In genomic region chr17:28702752-28703150, GRCh38 we compare ENCODE assay signal across 28 cellular contexts. TPM values are rescaled to one million over a fixed set of nuclear protein-coding genes. Genes with fewer than 3 reads are reported as not detected.
DNase-seq lines count a peak whose midpoint lies in the region; ATAC-seq and TF ChIP-seq lines count a peak whose summit lies in the region.
"Had no signal": no experiment of that assay in that cellular context is flagged by ENCODE, and none has a peak within 500 bp of the region (broad histone marks: within the 10 kb centered on the region; RNA-seq: fewer than 3 reads in every experiment).

No MANE protein-coding gene starts in this region.

- H3K4me1 ChIP-seq in GM23338 (ENCODE audit: insufficient read depth) = peaks cover 8% of the 10 kb centered on the region; the same call in 1 of the 2 replicates
- H3K4me1 ChIP-seq in smooth muscle cell (ENCODE audit: low read depth) = peaks cover 10% of the 10 kb centered on the region
- H3K4me1 ChIP-seq: heart left ventricle, lower lobe of right lung, parathyroid adenoma, right atrium auricular region, SJSA1, spleen had no signal

- peaks cover 6% of the 10 kb centered on the region for H4K20me1 ChIP-seq in GM23338 (replicated peaks; ENCODE audit: insufficient read depth)
- no peaks in the 10 kb centered on the region for H4K20me1 ChIP-seq in smooth muscle cell (ENCODE audit: low read depth)

- peak; percentile 52 for DNase-seq in activated CD4-positive, alpha-beta T cell treated with anti-CD3 and anti-CD28 coated beads, Interleukin-2, amount 10 ng/mL, durations not matched to agents 24 days and 14 days
- no peak for DNase-seq in activated CD4-positive, alpha-beta T cell treated with anti-CD3 and anti-CD28 coated beads, Interleukin-2, amount 50 U/mL, for 4 hours
- DNase-seq in GM23338 (ENCODE audit: low spot score) = no peak
- DNase-seq in astrocyte of the hippocampus (ENCODE audit: low read depth, low spot score) = peak; percentile 14
- DNase-seq in islet precursor cell = peak; percentile 55
- no peak for DNase-seq in smooth muscle cell (lab: John Stamatoyannopoulos, UW; ENCODE audit: unreplicated experiment)
- DNase-seq in dedifferentiated amniotic fluid mesenchymal stem cell (ENCODE audit: extremely low spot score) = no peak
- no peak for DNase-seq in NCI-H2107 treated with DMSO at 0.1 percent for 48 hours (lab: John Stamatoyannopoulos, UW; ENCODE audit: unreplicated experiment)
- DNase-seq: activated T-cell treated with anti-CD3 and anti-CD28 coated beads, Interleukin-2, amount 50 U/mL, for 72 hours; AML-193; CD4-positive, alpha-beta T cell; cerebellar nuclear complex; DMS 273 treated with DMSO at 0.1 percent for 48 hours; effector CD4-positive, alpha-beta T cell; foreskin fibroblast; GM23248; heart left ventricle; lower lobe of right lung; mucosa of descending colon; NCI-H1105 treated with DMSO at 0.1 percent for 48 hours; spleen; T-cell; trophoblast cell had no signal

- peak overlapping the region; percentile 62 for H3K27ac Mint-ChIP-seq in activated CD4-positive, alpha-beta T cell treated with anti-CD3 and anti-CD28 coated beads, Interleukin-2, amount 10 ng/mL, durations not matched to agents 24 days and 14 days
- peak overlapping the region; percentile 77 for H3K27ac Mint-ChIP-seq in GM23338
- H3K27ac Mint-ChIP-seq: activated naive CD8-positive, alpha-beta T cell; activated T-cell treated with anti-CD3 and anti-CD28 coated beads, Interleukin-2, amount 50 U/mL, for 72 hours; CD4-positive, alpha-beta T cell; T-cell had no signal

- no peaks in the 10 kb centered on the region for H3K9me3 Mint-ChIP-seq in activated CD4-positive, alpha-beta T cell treated with anti-CD3 and anti-CD28 coated beads, Interleukin-2, amount 10 ng/mL, durations not matched to agents 24 days and 14 days
- H3K9me3 Mint-ChIP-seq in GM23338 = no peaks in the 10 kb centered on the region; the same call in 2 of the 3 replicates
- H3K9me3 Mint-ChIP-seq: activated T-cell treated with anti-CD3 and anti-CD28 coated beads, Interleukin-2, amount 50 U/mL, for 72 hours; CD4-positive, alpha-beta T cell; natural killer cell treated with Interleukin-12 subunit alpha and Interleukin-12 subunit beta and Interleukin-15 and Interleukin-18, amount 100 ng/mL, for 72 hours; T-cell had no signal

- H3K79me2 ChIP-seq in GM23338 (replicated peaks; ENCODE audit: insufficient read depth) = no peaks in the 10 kb centered on the region
- no peaks in the 10 kb centered on the region for H3K79me2 ChIP-seq in smooth muscle cell (ENCODE audit: low read depth)
- H3K79me2 ChIP-seq: parathyroid adenoma had no signal

- H3F3A ChIP-seq in GM23338 (replicated peaks; ENCODE audit: low read depth) (peaks cover 18% of the 10 kb centered on the region), smooth muscle cell (ENCODE audit: low read depth) (no peaks in the 10 kb centered on the region)

- no peaks in the 10 kb centered on the region for H3K27me3 ChIP-seq in GM23338 (ENCODE audit: insufficient read depth)
- H3K27me3 ChIP-seq in smooth muscle cell (ENCODE audit: low read depth) = no peaks in the 10 kb centered on the region
- H3K27me3 ChIP-seq: heart left ventricle, right atrium auricular region, SJSA1, spleen had no signal

- peaks cover 55% of the 10 kb centered on the region for H3K36me3 Mint-ChIP-seq in activated CD4-positive, alpha-beta T cell treated with anti-CD3 and anti-CD28 coated beads, Interleukin-2, amount 10 ng/mL, durations not matched to agents 24 days and 14 days (ENCODE audit: low read depth)
- peaks cover 68% of the 10 kb centered on the region for H3K36me3 Mint-ChIP-seq in GM23338 (ENCODE audit: low read depth)
- H3K36me3 Mint-ChIP-seq: activated naive CD8-positive, alpha-beta T cell had no signal

- H2AFZ ChIP-seq in GM23338 = no peak overlapping the region
- H2AFZ ChIP-seq in smooth muscle cell (ENCODE audit: low read depth) = no peak overlapping the region
- H2AFZ ChIP-seq: GM23248, parathyroid adenoma had no signal

- no peak for ATAC-seq in GM23338
- ATAC-seq: activated T-cell treated with anti-CD3 and anti-CD28 coated beads, Interleukin-2, amount 50 U/mL, for 72 hours; heart left ventricle; lower lobe of right lung; mucosa of descending colon; natural killer cell treated with Interleukin-12 subunit alpha and Interleukin-12 subunit beta and Interleukin-15 and Interleukin-18, amount 100 ng/mL, for 72 hours; T-cell had no signal

- no peaks in the 10 kb centered on the region for H3K27me3 Mint-ChIP-seq in activated CD4-positive, alpha-beta T cell treated with anti-CD3 and anti-CD28 coated beads, Interleukin-2, amount 10 ng/mL, durations not matched to agents 24 days and 14 days
- peaks cover 24% of the 10 kb centered on the region for H3K27me3 Mint-ChIP-seq in GM23338 (ENCODE audit: insufficient read depth, low read depth, poor library complexity)
- H3K27me3 Mint-ChIP-seq: activated naive CD8-positive, alpha-beta T cell; CD4-positive, alpha-beta T cell; natural killer cell treated with Interleukin-12 subunit alpha and Interleukin-12 subunit beta and Interleukin-15 and Interleukin-18, amount 100 ng/mL, for 72 hours; T-cell had no signal

- H3K9me3 ChIP-seq in smooth muscle cell (replicated peaks; ENCODE audit: low read depth) = no peaks in the 10 kb centered on the region
- H3K9me3 ChIP-seq: heart left ventricle, lower lobe of right lung, mucosa of descending colon, right atrium auricular region, SJSA1, spleen had no signal

- H3K27ac ChIP-seq in GM23338 (ENCODE audit: low read depth) (no peak overlapping the region), smooth muscle cell (ENCODE audit: low read depth) (no peak overlapping the region)
- H3K27ac ChIP-seq: GM23248, heart left ventricle, lower lobe of right lung, parathyroid adenoma, right atrium auricular region, SJSA1, spleen had no signal

- H3K9ac ChIP-seq in smooth muscle cell (ENCODE audit: low read depth) = no peak overlapping the region
- H3K9ac ChIP-seq: GM23248, parathyroid adenoma had no signal

- H3K4me2 ChIP-seq in GM23338 = no peak overlapping the region
- no peak overlapping the region for H3K4me2 ChIP-seq in smooth muscle cell

- TF ChIP-seq CTCF in GM23338 (conservative IDR thresholded peaks at IDR 0.05; ENCODE audit: low read depth in 2 of 2) = no peak
- no peak for TF ChIP-seq CTCF in smooth muscle cell (IDR thresholded peaks at IDR 0.05; ENCODE audit: borderline replicate concordance, insufficient read depth, poor library complexity, severe bottlenecking)

- intact Hi-C loops in activated CD4-positive, alpha-beta T cell treated with anti-CD3 and anti-CD28 coated beads, Interleukin-2, amount 10 ng/mL, durations not matched to agents 24 days and 14 days (cut with micrococcal nuclease) = no loop called here

- H3K4me1 Mint-ChIP-seq in activated CD4-positive, alpha-beta T cell treated with anti-CD3 and anti-CD28 coated beads, Interleukin-2, amount 10 ng/mL, durations not matched to agents 24 days and 14 days = peaks cover 7% of the 10 kb centered on the region
- H3K4me1 Mint-ChIP-seq in GM23338 = peaks cover 41% of the 10 kb centered on the region

- no peaks in the 10 kb centered on the region for H3K9me2 ChIP-seq in GM23338 (ENCODE audit: insufficient read depth)

- H3K4me3 Mint-ChIP-seq in activated CD4-positive, alpha-beta T cell treated with anti-CD3 and anti-CD28 coated beads, Interleukin-2, amount 10 ng/mL, durations not matched to agents 24 days and 14 days = no peak overlapping the region
- H3K4me3 Mint-ChIP-seq in GM23338 = no peak overlapping the region; the same call in 2 of the 3 replicates
- H3K4me3 Mint-ChIP-seq: activated naive CD8-positive, alpha-beta T cell; activated T-cell treated with anti-CD3 and anti-CD28 coated beads, Interleukin-2, amount 50 U/mL, for 72 hours; CD4-positive, alpha-beta T cell; natural killer cell treated with Interleukin-12 subunit alpha and Interleukin-12 subunit beta and Interleukin-15 and Interleukin-18, amount 100 ng/mL, for 72 hours; T-cell had no signal

- H3K36me3 ChIP-seq in GM23338 (ENCODE audit: insufficient read depth) (peaks cover 17% of the 10 kb centered on the region), smooth muscle cell (ENCODE audit: low read depth) (peaks cover under 1% of the 10 kb centered on the region)

- 85% methylated on average over 3 of the region's 3 CpGs for WGBS in smooth muscle cell (ENCODE audit: low lambda C conversion rate)

- H3K4me3 ChIP-seq in GM23338 = no peak overlapping the region
- no peak overlapping the region for H3K4me3 ChIP-seq in smooth muscle cell
- H3K4me3 ChIP-seq: GM23248, heart left ventricle, lower lobe of right lung, mucosa of descending colon, right atrium auricular region, SJSA1, spleen had no signal

RNA-seq across cellular contexts. Expression of gene PROCA1, which starts 8.9 kb away (rescaled TPM):
- total RNA-seq in activated CD4-positive, alpha-beta T cell treated with anti-CD3 and anti-CD28 coated beads, Interleukin-2, amount 10 ng/mL, durations not matched to agents 24 days and 14 days = 6.0 TPM in 2 replicates
- total RNA-seq in GM23338 (2014; rRNA removed; shearing (Covaris generic)) = 10.0 and 11.3 TPM in 2 replicates
- polyA plus RNA-seq in GM23338 (2016; fragmentation: Nextera tagmentation; extraction: Ambion mirVana) (14.4 and 14.9 TPM in 2 replicates), smooth muscle cell (1.8 and 3.0 TPM in 2 replicates)
- 1.9 and 3.0 TPM in 2 replicates for total RNA-seq in smooth muscle cell

RNA-seq across cellular contexts. Expression of gene RAB34, which starts 14.9 kb away (rescaled TPM):
- total RNA-seq in activated CD4-positive, alpha-beta T cell treated with anti-CD3 and anti-CD28 coated beads, Interleukin-2, amount 10 ng/mL, durations not matched to agents 24 days and 14 days = 19.2 and 20.6 TPM in 2 replicates
- total RNA-seq in GM23338 (2014; rRNA removed; shearing (Covaris generic)) = 381 and 394 TPM in 2 replicates
- polyA plus RNA-seq in GM23338 (2016; fragmentation: Nextera tagmentation; extraction: Ambion mirVana) (174 and 184 TPM in 2 replicates), smooth muscle cell (256 and 289 TPM in 2 replicates)
- 141 and 208 TPM in 2 replicates for total RNA-seq in smooth muscle cell

RNA-seq across cellular contexts. Expression of gene RPL23A, which starts 17.0 kb away (rescaled TPM):
- total RNA-seq in activated CD4-positive, alpha-beta T cell treated with anti-CD3 and anti-CD28 coated beads, Interleukin-2, amount 10 ng/mL, durations not matched to agents 24 days and 14 days = 1,588 and 1,610 TPM in 2 replicates
- 592 and 656 TPM in 2 replicates for total RNA-seq in GM23338 (2014; rRNA removed; shearing (Covaris generic))
- 1,994 and 2,198 TPM in 2 replicates for polyA plus RNA-seq in GM23338 (2016; fragmentation: Nextera tagmentation; extraction: Ambion mirVana)
- total RNA-seq in smooth muscle cell = 626 and 629 TPM in 2 replicates
- 1,149 and 1,234 TPM in 2 replicates for polyA plus RNA-seq in smooth muscle cell

RNA-seq across cellular contexts. Expression of gene TLCD1, which starts 23.3 kb away (rescaled TPM):
- total RNA-seq in activated CD4-positive, alpha-beta T cell treated with anti-CD3 and anti-CD28 coated beads, Interleukin-2, amount 10 ng/mL, durations not matched to agents 24 days and 14 days = 12.5 and 16.8 TPM in 2 replicates
- 16.9 and 26.5 TPM in 2 replicates for total RNA-seq in GM23338 (2014; rRNA removed; shearing (Covaris generic))
- polyA plus RNA-seq in GM23338 (2016; fragmentation: Nextera tagmentation; extraction: Ambion mirVana) = 47.0 and 47.7 TPM in 2 replicates
- 14.7 and 21.9 TPM in 2 replicates for total RNA-seq in smooth muscle cell
- polyA plus RNA-seq in smooth muscle cell = 11.2 and 15.6 TPM in 2 replicates

RNA-seq across cellular contexts. Expression of gene NEK8, which starts 25.8 kb away (rescaled TPM):
- total RNA-seq in activated CD4-positive, alpha-beta T cell treated with anti-CD3 and anti-CD28 coated beads, Interleukin-2, amount 10 ng/mL, durations not matched to agents 24 days and 14 days = 5.5 and 6.1 TPM in 2 replicates
- 13.2 and 14.9 TPM in 2 replicates for total RNA-seq in GM23338 (2014; rRNA removed; shearing (Covaris generic))
- polyA plus RNA-seq in GM23338 (2016; fragmentation: Nextera tagmentation; extraction: Ambion mirVana) (8.9 and 10.0 TPM in 2 replicates), smooth muscle cell (4.6 TPM in 2 replicates)
- 1.2 and 2.8 TPM in 2 replicates for total RNA-seq in smooth muscle cell

Comparison
In these comparisons a context has a peak if more than half of its experiments do, and no peak if none do; other contexts are left out.
1. DNase-seq: peak in activated CD4-positive, alpha-beta T cell treated with anti-CD3 and anti-CD28 coated beads, Interleukin-2, amount 10 ng/mL, durations not matched to agents 24 days and 14 days (single experiment), astrocyte of the hippocampus (single experiment) and islet precursor cell (single experiment); none in activated CD4-positive, alpha-beta T cell treated with anti-CD3 and anti-CD28 coated beads, Interleukin-2, amount 50 U/mL, for 4 hours (0 of 2), GM23338 (single experiment), smooth muscle cell (single experiment), dedifferentiated amniotic fluid mesenchymal stem cell (single experiment) and NCI-H2107 treated with DMSO at 0.1 percent for 48 hours (single experiment).